ENCODE assay signal across 8 cellular contexts in the genomic region with DNA sequence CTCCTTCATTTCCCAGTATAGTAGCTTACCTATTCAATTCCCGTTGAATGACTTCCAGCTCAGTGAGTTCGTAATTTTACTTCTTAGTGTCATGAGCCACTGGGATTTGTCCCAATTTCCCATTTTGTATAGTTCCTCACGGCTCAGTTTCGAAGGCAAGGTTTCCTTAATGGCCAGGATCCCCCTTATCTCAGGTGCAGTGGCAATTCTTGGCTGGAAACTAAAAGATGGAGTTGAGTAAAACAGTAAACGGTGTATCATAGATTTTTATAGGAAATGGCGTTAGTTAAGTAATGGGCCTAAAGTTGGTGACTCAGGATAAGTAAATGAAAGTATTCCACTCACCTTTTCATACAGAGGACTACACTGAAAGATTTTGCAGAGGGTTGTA. TPM values are rescaled to one million over a fixed set of nuclear protein-coding genes. Genes with fewer than 3 reads are reported as not detected.
DNase-seq lines count a peak whose midpoint lies in the region; ATAC-seq, FAIRE-seq and TF ChIP-seq lines count a peak whose summit lies in the region.

No MANE protein-coding gene starts in this region.

- CTCF ChIA-PET in activated naive CD4-positive, alpha-beta T cell treated with anti-CD3 and anti-CD28 coated beads for 36 hours (lab: Charles Lee) = interaction anchor here (0.6 to 1.0 kb wide), 2 partner anchors 9 to 53 kb away, joined by 3 to 4 read pairs; no protein-coding TSS in a partner anchor

- H3K36me3 ChIP-seq in lower lobe of right lung = peaks cover 27% of the 10 kb centered on the region

- in situ Hi-C loops in astrocyte of the spinal cord (cut with HindIII; ENCODE audit: low sequenced_read_pairs) = no loop called here

- FAIRE-seq in GM12891 (lab: Jason Lieb, UNC) = no peak

- H3K27me3 ChIP-seq in lower lobe of right lung (ENCODE audit: low read depth) = no peaks in the 10 kb centered on the region

- peak overlapping the region; percentile 88 for H3K27ac Mint-ChIP-seq in activated naive CD4-positive, alpha-beta T cell treated with anti-CD3 and anti-CD28 coated beads for 36 hours
- H3K27ac Mint-ChIP-seq in type B pancreatic cell = peak overlapping the region; percentile 95

- peak overlapping the region; percentile 85 for H3K27ac ChIP-seq in lower lobe of right lung

- no peak for ATAC-seq in lower lobe of right lung

- DNase-seq in activated naive CD4-positive, alpha-beta T cell treated with anti-CD3 and anti-CD28 coated beads for 36 hours = no peak
- no peak for DNase-seq in activated naive CD4-positive, alpha-beta T cell treated with anti-CD3 and anti-CD28 coated beads, Interleukin-2, amount 50 U/mL, for 16 hours
- DNase-seq in astrocyte of the spinal cord (ENCODE audit: low read depth, low spot score) = no peak
- no peak for DNase-seq in lower lobe of right lung
- no peak for DNase-seq in type B pancreatic cell (ENCODE audit: extremely low spot score, unreplicated experiment)
- DNase-seq in NCI-H82 (lab: John Stamatoyannopoulos, UW) = no peak
- no peak for DNase-seq in GM12891 (ENCODE audit: insufficient read length, low spot score)
- DNase-seq in SHP77 (lab: John Stamatoyannopoulos, UW) = no peak

- intact Hi-C loops in activated naive CD4-positive, alpha-beta T cell treated with anti-CD3 and anti-CD28 coated beads for 36 hours (cut with micrococcal nuclease) = loop anchor here (10.0 kb wide), 1 partner anchor 665 kb away; a partner anchor contains a TSS
- intact Hi-C loops in lower lobe of right lung (cut with DNase I) = no loop called here

- H3K36me3 Mint-ChIP-seq in activated naive CD4-positive, alpha-beta T cell treated with anti-CD3 and anti-CD28 coated beads for 36 hours (ENCODE audit: low read depth) = peaks cover 11% of the 10 kb centered on the region
- H3K36me3 Mint-ChIP-seq in type B pancreatic cell = peaks cover 10% of the 10 kb centered on the region

- peak overlapping the region; percentile 94 for H3K4me3 ChIP-seq in astrocyte of the spinal cord (ENCODE audit: low read depth, low read length)
- peak overlapping the region; percentile 99 for H3K4me3 ChIP-seq in lower lobe of right lung

- no peaks in the 10 kb centered on the region for H3K27me3 Mint-ChIP-seq in activated naive CD4-positive, alpha-beta T cell treated with anti-CD3 and anti-CD28 coated beads for 36 hours (ENCODE audit: low read depth)
- H3K27me3 Mint-ChIP-seq in type B pancreatic cell = no peaks in the 10 kb centered on the region

- peaks cover 46% of the 10 kb centered on the region for H3K4me1 ChIP-seq in lower lobe of right lung

- no peaks in the 10 kb centered on the region for H3K9me3 ChIP-seq in lower lobe of right lung

- peaks cover 46% of the 10 kb centered on the region for H3K4me1 Mint-ChIP-seq in activated naive CD4-positive, alpha-beta T cell treated with anti-CD3 and anti-CD28 coated beads for 36 hours (ENCODE audit: low read depth)
- H3K4me1 Mint-ChIP-seq in type B pancreatic cell (ENCODE audit: unreplicated experiment) = peaks cover 32% of the 10 kb centered on the region

- TF ChIP-seq CTCF in astrocyte of the spinal cord (IDR thresholded peaks at IDR 0.05; ENCODE audit: low read depth, low read length) (no peak), lower lobe of right lung (IDR thresholded peaks at IDR 0.05) (no peak), type B pancreatic cell (conservative IDR thresholded peaks at IDR 0.05) (no peak)

- H3K4me3 Mint-ChIP-seq in activated naive CD4-positive, alpha-beta T cell treated with anti-CD3 and anti-CD28 coated beads for 36 hours = peak overlapping the region; percentile 85
- H3K4me3 Mint-ChIP-seq in type B pancreatic cell = peak overlapping the region; percentile 97

- TF ChIP-seq POLR2A in GM12891 (IDR thresholded peaks at IDR 0.05; ENCODE audit: low read depth, low read length) = no peak

- no peaks in the 10 kb centered on the region for H3K9me3 Mint-ChIP-seq in activated naive CD4-positive, alpha-beta T cell treated with anti-CD3 and anti-CD28 coated beads for 36 hours
- no peaks in the 10 kb centered on the region for H3K9me3 Mint-ChIP-seq in type B pancreatic cell

TF ChIP-seq in GM12891, 5 proteins besides CTCF, POLR2A, EP300 and RAD21:
- no peak for TF ChIP-seq POU2F2 (IDR thresholded peaks at IDR 0.05; ENCODE audit: low read depth, low read length)
- no peak for TF ChIP-seq PAX5 (IDR thresholded peaks at IDR 0.05; ENCODE audit: insufficient read depth, low read length, severe bottlenecking)
- TF ChIP-seq POLR2AphosphoS5 (IDR thresholded peaks at IDR 0.05; ENCODE audit: low read depth, low read length) = no peak
- no peak for TF ChIP-seq SPI1 (IDR thresholded peaks at IDR 0.05; ENCODE audit: low read depth, low read length)
- TF ChIP-seq TAF1 (IDR thresholded peaks at IDR 0.05; ENCODE audit: low read depth, low read length) = no peak

RNA-seq across cellular contexts. Expression of a gene that starts 0.5 kb away (rescaled TPM):
- 1 to 10 TPM; 2.1 to 2.2 TPM for total RNA-seq in activated naive CD4-positive, alpha-beta T cell treated with anti-CD3 and anti-CD28 coated beads for 36 hours
- total RNA-seq in lower lobe of right lung (12.3 TPM), type B pancreatic cell (ENCODE audit: low replicate concordance) (10.0 and 10.8 TPM in 2 replicates)
- polyA plus RNA-seq in GM12891 (2012; ENCODE audit: low read depth, missing spikeins) = 0.82 TPM

RNA-seq across cellular contexts. Expression of a gene that starts 9.5 kb away (rescaled TPM):
- 1,000 to 10,000 TPM; 1,826 to 1,852 TPM for total RNA-seq in activated naive CD4-positive, alpha-beta T cell treated with anti-CD3 and anti-CD28 coated beads for 36 hours
- total RNA-seq in lower lobe of right lung (692 TPM), type B pancreatic cell (ENCODE audit: low replicate concordance) (1,179 and 1,301 TPM in 2 replicates)
- polyA plus RNA-seq in GM12891 (2012; ENCODE audit: low read depth, missing spikeins) = 4,137 TPM
